Comparison of ENCODE assay signal across 13 cellular contexts in genomic region chr2:88187927-88188326, GRCh38. TPM values are rescaled to one million over a fixed set of nuclear protein-coding genes. Genes with fewer than 3 reads are reported as not detected.
DNase-seq lines count a peak whose midpoint lies in the region; ATAC-seq, FAIRE-seq and TF ChIP-seq lines count a peak whose summit lies in the region.
"Had no signal": no experiment of that assay in that cellular context is flagged by ENCODE, and none has a peak within 500 bp of the region (broad histone marks: within the 10 kb centered on the region; RNA-seq: fewer than 3 reads in every experiment).

No MANE protein-coding gene starts in this region.

- H3K27me3 ChIP-seq in bronchial epithelial cell (ENCODE audit: control insufficient read depth, insufficient read depth, low read length) = no peaks in the 10 kb centered on the region

- peak; percentile 65 for DNase-seq in NCI-H82 (lab: John Stamatoyannopoulos, UW)
- no peak for DNase-seq in NCI-H82 treated with DMSO at 0.1 percent for 48 hours (lab: John Stamatoyannopoulos, UW; ENCODE audit: unreplicated experiment)
- DNase-seq in NCI-H1105 treated with DMSO at 0.1 percent for 48 hours (lab: John Stamatoyannopoulos, UW) = peak; percentile 24
- no peak for DNase-seq in bronchial epithelial cell (ENCODE audit: low read depth)
- no peak for DNase-seq in retinal pigment epithelial cell (ENCODE audit: low read depth)
- DNase-seq in GM13976 (ENCODE audit: low spot score) = no peak
- DNase-seq: AML-193, retina had no signal

- FAIRE-seq in bronchial epithelial cell (lab: Jason Lieb, UNC) = no peak
- FAIRE-seq: GM12891 had no signal

- ATAC-seq in HG03097 (IDR thresholded peaks at IDR 0.05; ENCODE audit: low FRiP score, unreplicated experiment) (no peak), GM19452 (IDR thresholded peaks at IDR 0.05; ENCODE audit: unreplicated experiment) (no peak)
- ATAC-seq: activated CD4-positive, CD25-positive, alpha-beta regulatory T cell treated with anti-CD3 and anti-CD28 coated beads, Interleukin-2, amount 50 U/mL, for 24 hours had no signal

- in situ Hi-C loops in GM13976 (cut with MboI; ENCODE audit: low sequenced_read_pairs, unreplicated experiment) = loop anchor here (25.0 kb wide), 1 partner anchor 474 kb away; no protein-coding TSS in a partner anchor

- H3K36me3 ChIP-seq in bronchial epithelial cell (ENCODE audit: control insufficient read depth, insufficient read depth, low read length) = no peaks in the 10 kb centered on the region

- TF ChIP-seq CTCF in bronchial epithelial cell (IDR thresholded peaks at IDR 0.05; ENCODE audit: insufficient read depth, low read length, severe bottlenecking) (peak; percentile 39), retinal pigment epithelial cell (conservative IDR thresholded peaks at IDR 0.05; ENCODE audit: low read depth, low read length) (peak; percentile 53), GM13976 (IDR thresholded peaks at IDR 0.05; ENCODE audit: borderline replicate concordance, control extremely low read depth, extremely low read depth, insufficient read depth, missing control alignments) (no peak)

- H3K4me3 ChIP-seq in bronchial epithelial cell (ENCODE audit: low read depth, low read length) (no peak overlapping the region), retinal pigment epithelial cell (ENCODE audit: low read length) (no peak overlapping the region)
- H3K4me3 ChIP-seq: coronary artery had no signal

RNA-seq across cellular contexts. Expression of gene THNSL2, which starts 17.8 kb away (rescaled TPM):
- total RNA-seq in bronchial epithelial cell = 2.4 and 8.1 TPM in 2 replicates

Comparison
In these comparisons a context has a peak if more than half of its experiments do, and no peak if none do; other contexts are left out.
1. DNase-seq: peak in NCI-H82 (single experiment) and NCI-H1105 treated with DMSO at 0.1 percent for 48 hours (single experiment); none in NCI-H82 treated with DMSO at 0.1 percent for 48 hours (single experiment), bronchial epithelial cell (single experiment), retinal pigment epithelial cell (single experiment) and GM13976 (single experiment).